ENCODE assay signal across 8 cellular contexts in genomic region chr17:34579979-34580684, GRCh38. TPM values are rescaled to one million over a fixed set of nuclear protein-coding genes. Genes with fewer than 3 reads are reported as not detected.
DNase-seq lines count a peak whose midpoint lies in the region; ATAC-seq and TF ChIP-seq lines count a peak whose summit lies in the region.

No MANE protein-coding gene starts in this region.

- DNase-seq in GM10266 (ENCODE audit: extremely low spot score) (peak; percentile 51), RPMI8226 (peak; percentile 80), foreskin keratinocyte (no peak), trophoblast cell (no peak), HuH-7.5 (ENCODE audit: low spot score) (no peak), activated gamma-delta T cell treated with Interleukin-2 at 50 U/mL for 16 hours (no peak)
- no peak for DNase-seq in activated CD4-positive, CD25-positive, alpha-beta regulatory T cell (lab: John Stamatoyannopoulos, UW)

- ATAC-seq in foreskin keratinocyte (peak; percentile 5), HG03095 (IDR thresholded peaks at IDR 0.05; ENCODE audit: unreplicated experiment) (no peak)

- H4K8ac ChIP-seq in trophoblast cell (ENCODE audit: low read depth, low read length): no peak overlapping the region

- H2AFZ ChIP-seq in trophoblast cell (ENCODE audit: insufficient read depth, low read length, poor library complexity): no peak overlapping the region

- TF ChIP-seq CTCF in GM10266 (IDR thresholded peaks at IDR 0.05; ENCODE audit: control insufficient read depth, insufficient read depth, low read depth, missing control alignments) (no peak), foreskin keratinocyte (conservative IDR thresholded peaks at IDR 0.05) (no peak)

- H3K14ac ChIP-seq in trophoblast cell (ENCODE audit: low read length): no peak overlapping the region

- H3K9ac ChIP-seq in trophoblast cell (ENCODE audit: low read length): no peak overlapping the region

- H2BK120ac ChIP-seq in trophoblast cell (ENCODE audit: insufficient read depth, low read length, poor library complexity): no peak overlapping the region

- H3K27me3 ChIP-seq in foreskin keratinocyte (peaks cover 94% of the 10 kb centered on the region), trophoblast cell (ENCODE audit: insufficient read depth, low read length) (peaks cover 54% of the 10 kb centered on the region)

- H3K18ac ChIP-seq in trophoblast cell (ENCODE audit: low read length): no peak overlapping the region

- no peak overlapping the region for H2BK12ac ChIP-seq in trophoblast cell (ENCODE audit: low read length)

- H2AK5ac ChIP-seq in trophoblast cell (ENCODE audit: low read length): no peak overlapping the region

- peaks cover 3% of the 10 kb centered on the region for H3K9me3 ChIP-seq in trophoblast cell (ENCODE audit: insufficient read depth, low read depth, low read length)

- whole genome bisulfite sequencing in trophoblast cell (ENCODE audit: extremely low coverage, insufficient coverage, insufficient read length): no CpG with 5 or more reads among the region's 52 CpGs

- H4K12ac ChIP-seq in trophoblast cell (ENCODE audit: low read depth, low read length): no peak overlapping the region

- peak overlapping the region; percentile 57 for H3K4me3 ChIP-seq in trophoblast cell (ENCODE audit: low read depth, low read length)

- H3K27ac ChIP-seq in foreskin keratinocyte (no peak overlapping the region), trophoblast cell (ENCODE audit: low read depth, low read length) (no peak overlapping the region)

- no peaks in the 10 kb centered on the region for H3K36me3 ChIP-seq in trophoblast cell (ENCODE audit: control insufficient read depth in 1 of 2, insufficient read depth in 2 of 2, low read length in 2 of 2)

- H3K4me1 ChIP-seq in foreskin keratinocyte (no peaks in the 10 kb centered on the region), trophoblast cell (ENCODE audit: control insufficient read depth in 1 of 2, insufficient read depth in 2 of 2, low read length in 2 of 2) (peaks cover 14 to 28% of the 10 kb centered on the region in 2 experiments)

- H3K4me2 ChIP-seq in trophoblast cell (ENCODE audit: low read length): peak overlapping the region; percentile 85

- no peaks in the 10 kb centered on the region for H3K79me1 ChIP-seq in trophoblast cell (ENCODE audit: low read length)

- H3K4ac ChIP-seq in trophoblast cell (ENCODE audit: low read depth, low read length): no peak overlapping the region

- H2BK5ac ChIP-seq in trophoblast cell (ENCODE audit: low read depth, low read length, poor library complexity): no peak overlapping the region

- no peak overlapping the region for H3K23ac ChIP-seq in trophoblast cell (ENCODE audit: low read length)

- no peaks in the 10 kb centered on the region for H3K79me2 ChIP-seq in trophoblast cell (ENCODE audit: control insufficient read depth, insufficient read depth, low read length, poor library complexity)

- H4K91ac ChIP-seq in trophoblast cell (ENCODE audit: low read depth, low read length): no peak overlapping the region

RNA-seq across cellular contexts. Expression of gene TMEM132E, which starts 0.8 kb away (rescaled TPM):
- not detected in 2 replicates for total RNA-seq in foreskin keratinocyte
- polyA plus RNA-seq in foreskin keratinocyte: not detected in 2 replicates
- polyA plus RNA-seq in trophoblast cell (2013): 1.7 and 1.8 TPM in 2 replicates

Comparison
In these comparisons a context has a peak if more than half of its experiments do, and no peak if none do; other contexts are left out.
1. DNase-seq: peak in GM10266 (single experiment) and RPMI8226 (single experiment); none in foreskin keratinocyte (0 of 2), trophoblast cell (0 of 2), HuH-7.5 (single experiment), activated gamma-delta T cell treated with Interleukin-2 at 50 U/mL for 16 hours (single experiment) and activated CD4-positive, CD25-positive, alpha-beta regulatory T cell (0 of 4).